ENCODE assay signal across 8 cellular contexts in the genomic region with DNA sequence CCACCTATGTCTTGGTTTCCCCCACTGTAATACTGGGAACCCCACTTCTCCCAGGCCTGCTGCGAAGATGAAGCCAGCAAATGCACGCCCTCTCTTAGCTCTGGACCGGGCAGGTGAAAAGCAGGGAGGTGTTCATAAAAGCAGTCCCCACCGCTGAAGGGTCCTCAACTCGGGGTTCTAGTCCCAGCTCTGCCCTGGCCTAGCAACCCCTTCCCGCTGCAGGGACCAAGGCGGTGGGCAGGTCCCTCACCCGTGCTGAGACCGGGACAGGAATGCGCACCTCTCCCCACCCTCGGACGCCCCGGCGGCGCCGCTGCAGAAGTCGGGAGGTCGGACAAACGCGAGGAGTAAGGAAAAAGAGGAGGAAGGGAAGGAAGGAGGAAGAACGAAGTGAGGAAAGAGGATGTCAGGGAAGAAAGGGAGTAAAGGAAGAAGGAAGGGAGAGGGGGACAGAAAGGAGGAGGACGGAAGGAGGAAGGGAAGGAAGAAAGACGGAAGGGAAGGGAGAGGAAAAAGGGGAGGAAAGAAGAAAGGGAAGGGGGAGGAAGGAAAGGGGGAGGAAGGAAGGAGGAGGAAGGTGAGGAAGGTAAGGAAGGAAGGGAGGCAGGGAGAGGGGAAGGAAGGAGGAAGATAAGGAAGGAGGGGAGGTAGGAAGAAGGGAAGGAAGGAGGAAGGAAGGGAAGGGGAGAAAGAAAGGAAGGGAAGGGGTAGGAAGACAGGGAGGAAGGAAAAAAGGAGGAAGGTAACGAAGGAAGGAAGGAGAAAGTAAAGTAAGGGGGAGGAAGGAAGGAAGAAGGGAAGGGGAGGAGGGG. TPM values are rescaled to one million over a fixed set of nuclear protein-coding genes. Genes with fewer than 3 reads are reported as not detected.
A peak's percentile ranks its signal among the peaks of the same experiment; 100 is the strongest.
DNase-seq lines count a peak whose midpoint lies in the region; ATAC-seq and TF ChIP-seq lines count a peak whose summit lies in the region.

No MANE protein-coding gene starts in this region.

- H3K9me3 Mint-ChIP-seq in CD14-positive monocyte: peaks cover 0 to 2% (median 0%) of the 10 kb centered on the region in 7 donors
- H3K9me3 Mint-ChIP-seq in HFFc6: no peaks in the 10 kb centered on the region

- H3K27ac ChIP-seq in ascending aorta: peak overlapping the region in 1 of 2 donors; percentile 68
- H3K27ac ChIP-seq in thoracic aorta: no peak overlapping the region

- H3K27me3 ChIP-seq in ascending aorta: no peaks in the 10 kb centered on the region
- H3K27me3 ChIP-seq in thoracic aorta (replicated peaks; ENCODE audit: insufficient read depth): no peaks in the 10 kb centered on the region

- ATAC-seq in thoracic aorta (ENCODE audit: insufficient number of reproducible peaks, low FRiP score, low read depth) (no peak), GM21576 (IDR thresholded peaks at IDR 0.05; ENCODE audit: unreplicated experiment) (no peak)

- no peaks in the 10 kb centered on the region for H3K9me3 ChIP-seq in ascending aorta
- no peaks in the 10 kb centered on the region for H3K9me3 ChIP-seq in thoracic aorta

- H3K4me3 Mint-ChIP-seq in CD14-positive monocyte (peak overlapping the region; percentile 83 to 98), HFFc6 (peak overlapping the region; percentile 97)

- H3K36me3 ChIP-seq in ascending aorta: peaks cover 0 to 6% of the 10 kb centered on the region in 2 donors
- H3K36me3 ChIP-seq in thoracic aorta: no peaks in the 10 kb centered on the region

- DNase-seq in CD14-positive monocyte (ENCODE audit: low spot score) (no peak), HFFc6 (no peak), ascending aorta (ENCODE audit: low spot score in 2 of 2) (no peak), left kidney (ENCODE audit: low read depth, low spot score) (peak; percentile 62), thoracic aorta (ENCODE audit: low spot score) (no peak), posterior vena cava (ENCODE audit: low spot score) (no peak), KG1 (lab: John Stamatoyannopoulos, UW) (no peak)

- peaks cover 0 to 6% of the 10 kb centered on the region in 2 donors for H3K4me1 ChIP-seq in ascending aorta
- H3K4me1 ChIP-seq in thoracic aorta (ENCODE audit: control insufficient read depth in 1 of 2, low read depth in 2 of 2): peaks cover 11 to 17% of the 10 kb centered on the region in 2 donors

- H3K4me1 Mint-ChIP-seq in CD14-positive monocyte: peaks cover 22% of the 10 kb centered on the region
- H3K4me1 Mint-ChIP-seq in HFFc6 (ENCODE audit: low read depth): peaks cover 25% of the 10 kb centered on the region

- H3K27ac Mint-ChIP-seq in CD14-positive monocyte: peak overlapping the region; percentile 46 to 91 (median 82)
- H3K27ac Mint-ChIP-seq in HFFc6: peak overlapping the region; percentile 65

- H3K36me3 Mint-ChIP-seq in CD14-positive monocyte: peaks cover 20 to 28% of the 10 kb centered on the region in 2 donors
- peaks cover 13% of the 10 kb centered on the region for H3K36me3 Mint-ChIP-seq in HFFc6 (ENCODE audit: low read depth)

- intact Hi-C loops in CD14-positive monocyte (cut with micrococcal nuclease) (loop anchor here in 1 of 2 donors (5.0 kb wide), 1 partner anchor 80 kb away; no protein-coding TSS in a partner anchor), ascending aorta (cut with DNase I) (loop anchor here (10.0 kb wide), 2 partner anchors 148 to 448 kb away; a partner anchor contains a TSS), posterior vena cava (cut with DNase I) (no loop called here)

- no peak for TF ChIP-seq CTCF in CD14-positive monocyte (IDR thresholded peaks at IDR 0.05)
- TF ChIP-seq CTCF in HFFc6 (IDR thresholded peaks at IDR 0.05): no peak
- TF ChIP-seq CTCF in ascending aorta (IDR thresholded peaks at IDR 0.05): no peak
- no peak for TF ChIP-seq CTCF in thoracic aorta (IDR thresholded peaks at IDR 0.05)

- H3K4me3 ChIP-seq in ascending aorta (peak overlapping the region; percentile 88 to 91), thoracic aorta (peak overlapping the region; percentile 84)

- H3K27me3 Mint-ChIP-seq in CD14-positive monocyte (ENCODE audit: low read depth in 3 of 3) (peaks cover 2 to 10% (median 10%) of the 10 kb centered on the region in 3 donors), HFFc6 (ENCODE audit: insufficient read depth) (peaks cover 3% of the 10 kb centered on the region)

RNA-seq across cellular contexts. Expression of a gene that starts 0.7 kb away (rescaled TPM):
- 10 to 100 TPM; 15.6 to 19.3 TPM for polyA plus RNA-seq in CD14-positive monocyte
- total RNA-seq in HFFc6 (2021; fragmentation: NEBNext Ultra II Directional; extraction: Animal tissue kit (Norgen Biotek cat#: 25700)): 10 to 100 TPM; 29.3 to 39.5 (median 35.8) TPM
- total RNA-seq in ascending aorta: 16.0 TPM
- 10 to 100 TPM; 13.4 to 36.8 TPM for total RNA-seq in thoracic aorta
- 10 to 100 TPM; 13.9 to 18.1 TPM for total RNA-seq in posterior vena cava

RNA-seq across cellular contexts. Expression of a gene that starts 0.9 kb away (rescaled TPM):
- polyA plus RNA-seq in CD14-positive monocyte: not detected
- 10 to 100 TPM in 4 of 6 experiments, 1 to 10 TPM in 2; 7.1 to 12.0 (median 11.2) TPM for total RNA-seq in HFFc6 (2021; fragmentation: NEBNext Ultra II Directional; extraction: Animal tissue kit (Norgen Biotek cat#: 25700))
- 0.21 TPM for total RNA-seq in ascending aorta
- 1 to 10 TPM; 1.1 to 1.5 TPM for total RNA-seq in thoracic aorta
- 1 to 10 TPM; 1.2 to 2.2 TPM for total RNA-seq in posterior vena cava
